In the genomic region with DNA sequence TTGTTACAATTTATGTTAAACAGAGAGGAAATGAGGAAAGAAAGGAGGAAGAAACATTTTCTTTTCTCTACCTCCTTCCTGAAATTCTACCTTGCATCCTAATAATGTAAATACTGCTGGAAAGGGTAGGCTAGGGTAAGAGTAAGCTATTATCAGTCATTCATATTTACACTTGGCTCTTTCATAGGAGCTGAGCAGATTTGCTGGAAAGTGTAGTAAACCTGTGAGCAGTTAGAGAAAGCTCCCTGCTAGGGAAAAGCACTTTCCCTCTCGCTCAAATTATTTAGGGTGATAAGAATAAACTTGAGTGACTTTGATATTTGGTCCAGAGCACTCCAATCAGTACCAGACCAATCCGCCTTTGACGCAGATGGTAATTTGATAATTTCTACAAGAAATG, we compare ENCODE assay signal across 17 cellular contexts.
DNase-seq lines count a peak whose midpoint lies in the region; ATAC-seq and TF ChIP-seq lines count a peak whose summit lies in the region.
"Had no signal": no experiment of that assay in that cellular context is flagged by ENCODE, and none has a peak within 500 bp of the region (broad histone marks: within the 10 kb centered on the region; RNA-seq: fewer than 3 reads in every experiment).

No MANE protein-coding gene starts in this region.

- peak overlapping the region; percentile 99 for H3K27ac ChIP-seq in neural cell (ENCODE audit: low read length)

- H3K36me3 ChIP-seq in endocrine pancreas (ENCODE audit: control insufficient read depth, insufficient read depth, low read length) (no peaks in the 10 kb centered on the region), neural cell (ENCODE audit: insufficient read depth, low read length) (no peaks in the 10 kb centered on the region)
- H3K36me3 ChIP-seq: BE2C had no signal

- TF ChIP-seq EP300 in neural cell (conservative IDR thresholded peaks at IDR 0.05; ENCODE audit: poor library complexity, severe bottlenecking) = no peak

- no peaks in the 10 kb centered on the region for H3K27me3 ChIP-seq in endocrine pancreas (ENCODE audit: control insufficient read depth, insufficient read depth, low read length)
- H3K27me3 ChIP-seq in neural cell (ENCODE audit: insufficient read depth, low read depth, low read length) = no peaks in the 10 kb centered on the region
- H3K27me3 ChIP-seq: BE2C had no signal

- peaks cover 7% of the 10 kb centered on the region for H3K4me1 ChIP-seq in endocrine pancreas (ENCODE audit: control insufficient read depth, insufficient read depth, low read length)

- peaks cover 25% of the 10 kb centered on the region for H3F3A ChIP-seq in neural cell (ENCODE audit: insufficient read depth, low read length, poor library complexity, severe bottlenecking)

- H3K9me3 ChIP-seq in endocrine pancreas (ENCODE audit: control insufficient read depth, low read length) (no peaks in the 10 kb centered on the region), neural cell (ENCODE audit: low read length) (no peaks in the 10 kb centered on the region)
- H3K9me3 ChIP-seq: BE2C had no signal

- DNase-seq in NCI-H2227 treated with DMSO at 0.1 percent for 48 hours (lab: John Stamatoyannopoulos, UW) (peak; percentile 49), NCI-H2227 (lab: John Stamatoyannopoulos, UW; ENCODE audit: unreplicated experiment) (no peak), NCI-H748 treated with DMSO at 0.1 percent for 48 hours (lab: John Stamatoyannopoulos, UW) (peak; percentile 91), cerebellar cortex (ENCODE audit: low spot score) (no peak)
- DNase-seq: ACHN; C1 segment of cervical spinal cord; CD4-positive, CD25-positive, alpha-beta regulatory T cell; CD8-positive, alpha-beta memory T cell; GDM1; GOT3; H7 had no signal

- no peak overlapping the region for H2AFZ ChIP-seq in neural cell (ENCODE audit: low read depth, low read length)

- TF ChIP-seq CTCF in neural cell (IDR thresholded peaks at IDR 0.05; ENCODE audit: poor library complexity, severe bottlenecking) = no peak

- ATAC-seq in HG02623 (IDR thresholded peaks at IDR 0.05; ENCODE audit: unreplicated experiment) (no peak), GM18517 (IDR thresholded peaks at IDR 0.05; ENCODE audit: unreplicated experiment) (no peak)
- ATAC-seq: HCT116 had no signal

- H3K4me2 ChIP-seq in neural cell (ENCODE audit: low read length) = peak overlapping the region; percentile 83

- no peak for TF ChIP-seq RAD21 in neural cell (conservative IDR thresholded peaks at IDR 0.05)

- H3K9me2 ChIP-seq in neural cell (ENCODE audit: insufficient read depth, low read length) = no peaks in the 10 kb centered on the region

- H3K4me3 ChIP-seq in endocrine pancreas (ENCODE audit: control insufficient read depth, insufficient read depth, low read length) (peak overlapping the region; percentile 61), neural cell (ENCODE audit: low read length) (peak overlapping the region; percentile 57)

- H3K79me2 ChIP-seq in neural cell (replicated peaks; ENCODE audit: insufficient read depth, low read length) = no peaks in the 10 kb centered on the region

- no peaks in the 10 kb centered on the region for H4K20me1 ChIP-seq in neural cell (ENCODE audit: insufficient read depth)

- H3K9ac ChIP-seq in endocrine pancreas (ENCODE audit: control insufficient read depth, insufficient read depth, low read length) (no peak overlapping the region), neural cell (ENCODE audit: low read length) (peak overlapping the region; percentile 67)

TF ChIP-seq in neural cell, 6 proteins besides CTCF, POLR2A, EP300 and RAD21:
- TF ChIP-seq POLR2AphosphoS5 (IDR thresholded peaks at IDR 0.05) = no peak
- no peak for TF ChIP-seq SMC3 (conservative IDR thresholded peaks at IDR 0.05; ENCODE audit: poor library complexity)
- no peak for TF ChIP-seq TAF1 (IDR thresholded peaks at IDR 0.05; ENCODE audit: low read depth)
- no peak for TF ChIP-seq EZH2 (IDR thresholded peaks at IDR 0.05; ENCODE audit: borderline replicate concordance, insufficient read depth, low read length, poor library complexity, severe bottlenecking)
- TF ChIP-seq, protein P1, sequence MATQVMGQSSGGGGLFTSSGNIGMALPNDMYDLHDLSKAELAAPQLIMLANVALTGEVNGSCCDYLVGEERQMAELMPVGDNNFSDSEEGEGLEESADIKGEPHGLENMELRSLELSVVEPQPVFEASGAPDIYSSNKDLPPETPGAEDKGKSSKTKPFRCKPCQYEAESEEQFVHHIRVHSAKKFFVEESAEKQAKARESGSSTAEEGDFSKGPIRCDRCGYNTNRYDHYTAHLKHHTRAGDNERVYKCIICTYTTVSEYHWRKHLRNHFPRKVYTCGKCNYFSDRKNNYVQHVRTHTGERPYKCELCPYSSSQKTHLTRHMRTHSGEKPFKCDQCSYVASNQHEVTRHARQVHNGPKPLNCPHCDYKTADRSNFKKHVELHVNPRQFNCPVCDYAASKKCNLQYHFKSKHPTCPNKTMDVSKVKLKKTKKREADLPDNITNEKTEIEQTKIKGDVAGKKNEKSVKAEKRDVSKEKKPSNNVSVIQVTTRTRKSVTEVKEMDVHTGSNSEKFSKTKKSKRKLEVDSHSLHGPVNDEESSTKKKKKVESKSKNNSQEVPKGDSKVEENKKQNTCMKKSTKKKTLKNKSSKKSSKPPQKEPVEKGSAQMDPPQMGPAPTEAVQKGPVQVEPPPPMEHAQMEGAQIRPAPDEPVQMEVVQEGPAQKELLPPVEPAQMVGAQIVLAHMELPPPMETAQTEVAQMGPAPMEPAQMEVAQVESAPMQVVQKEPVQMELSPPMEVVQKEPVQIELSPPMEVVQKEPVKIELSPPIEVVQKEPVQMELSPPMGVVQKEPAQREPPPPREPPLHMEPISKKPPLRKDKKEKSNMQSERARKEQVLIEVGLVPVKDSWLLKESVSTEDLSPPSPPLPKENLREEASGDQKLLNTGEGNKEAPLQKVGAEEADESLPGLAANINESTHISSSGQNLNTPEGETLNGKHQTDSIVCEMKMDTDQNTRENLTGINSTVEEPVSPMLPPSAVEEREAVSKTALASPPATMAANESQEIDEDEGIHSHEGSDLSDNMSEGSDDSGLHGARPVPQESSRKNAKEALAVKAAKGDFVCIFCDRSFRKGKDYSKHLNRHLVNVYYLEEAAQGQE (IDR thresholded peaks at IDR 0.05; ENCODE audit: borderline replicate concordance) = no peak
- no peak for TF ChIP-seq MXI1 (conservative IDR thresholded peaks at IDR 0.05; ENCODE audit: poor library complexity, severe bottlenecking)

Comparison
In these comparisons a context has a peak if more than half of its experiments do, and no peak if none do; other contexts are left out.
1. DNase-seq: peak in NCI-H2227 treated with DMSO at 0.1 percent for 48 hours (single experiment) and NCI-H748 treated with DMSO at 0.1 percent for 48 hours (single experiment); none in NCI-H2227 (single experiment) and cerebellar cortex (single experiment).